28 cellular contexts compared by ENCODE assay signal in the genomic region with DNA sequence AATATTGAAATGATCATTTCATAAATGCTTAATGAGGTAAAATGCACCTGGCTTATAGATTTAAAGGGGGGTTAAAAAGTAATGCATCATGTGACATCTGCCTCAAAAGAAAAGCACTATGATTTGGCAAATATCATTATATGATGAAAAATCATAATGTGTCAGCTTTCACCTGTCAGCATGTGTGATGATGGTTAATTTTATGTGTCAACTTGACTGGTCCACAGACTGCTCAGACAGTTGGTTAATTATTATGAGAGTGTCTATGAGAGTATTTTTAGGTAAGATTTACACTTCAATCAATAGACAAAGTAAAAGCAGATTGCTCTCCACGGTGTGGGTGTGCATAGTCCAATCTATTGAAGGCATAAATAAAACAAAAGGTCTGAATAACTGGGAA.
"Had no signal": no experiment of that assay in that cellular context is flagged by ENCODE, and none has a peak within 500 bp of the region (broad histone marks: within the 10 kb centered on the region; RNA-seq: fewer than 3 reads in every experiment).

No MANE protein-coding gene starts in this region.

- H3K4me1 ChIP-seq: stomach, suprapubic skin, testis, thyroid gland, tibial artery, tibial nerve, transverse colon, upper lobe of left lung, upper lobe of right lung, uterus, vagina had no signal

- H3K4me3 ChIP-seq: stomach, suprapubic skin, testis, thoracic aorta, thyroid gland, tibial artery, tibial nerve, transverse colon, upper lobe of left lung, upper lobe of right lung, uterus, vagina had no signal

- H3K36me3 Mint-ChIP-seq: stimulated activated effector memory CD8-positive, alpha-beta T cell treated with anti-CD3 and anti-CD28 coated beads, Interleukin-12 subunit alpha, Interleukin-12 subunit beta, amount 100 ng/mL, for 72 hours; stimulated activated memory B cell treated with anti-CD40 and anti-IgM and Interleukin-4, amounts not matched to agents 10 μg/mL and 1 μg/mL and 100 μg/mL, for 72 hours; stimulated activated naive B cell treated with anti-CD40 and anti-IgM and Interleukin-4, amounts not matched to agents 10 μg/mL and 1 μg/mL and 100 μg/mL, for 72 hours; type B pancreatic cell had no signal

- H3K27ac ChIP-seq: stomach, suprapubic skin, testis, thoracic aorta, thyroid gland, tibial artery, tibial nerve, transverse colon, upper lobe of left lung, upper lobe of right lung, uterus, vagina had no signal

- H3K27ac Mint-ChIP-seq: stimulated activated effector memory CD8-positive, alpha-beta T cell treated with anti-CD3 and anti-CD28 coated beads, Interleukin-12 subunit alpha, Interleukin-12 subunit beta, amount 100 ng/mL, for 72 hours; stimulated activated memory B cell treated with anti-CD40 and anti-IgM and Interleukin-4, amounts not matched to agents 10 μg/mL and 1 μg/mL and 100 μg/mL, for 72 hours; stimulated activated naive B cell treated with anti-CD40 and anti-IgM and Interleukin-4, amounts not matched to agents 10 μg/mL and 1 μg/mL and 100 μg/mL, for 72 hours; stimulated activated naive CD8-positive, alpha-beta T cell treated with anti-CD3 and anti-CD28 coated beads, Interleukin-15, amount 100 ng/mL, for 72 hours; stimulated activated naive CD8-positive, alpha-beta T cell treated with anti-CD3 and anti-CD28 coated beads, Interleukin-15, Interleukin-2, amounts not matched to agents 100 ng/mL and 50 ng/mL, for 24 hours; type B pancreatic cell had no signal

- H3K9me3 ChIP-seq: stomach, suprapubic skin, testis, thoracic aorta, thyroid gland, tibial artery, tibial nerve, transverse colon, upper lobe of left lung, upper lobe of right lung, uterus, vagina had no signal

- H3K27me3 ChIP-seq: stomach, suprapubic skin, testis, thyroid gland, tibial artery, tibial nerve, transverse colon, upper lobe of left lung, upper lobe of right lung, uterus, vagina had no signal

- H3K4me1 Mint-ChIP-seq: stimulated activated effector memory CD8-positive, alpha-beta T cell treated with anti-CD3 and anti-CD28 coated beads, Interleukin-12 subunit alpha, Interleukin-12 subunit beta, amount 100 ng/mL, for 72 hours; stimulated activated memory B cell treated with anti-CD40 and anti-IgM and Interleukin-4, amounts not matched to agents 10 μg/mL and 1 μg/mL and 100 μg/mL, for 72 hours; stimulated activated naive B cell treated with anti-CD40 and anti-IgM and Interleukin-4, amounts not matched to agents 10 μg/mL and 1 μg/mL and 100 μg/mL, for 72 hours; stimulated activated naive CD8-positive, alpha-beta T cell treated with anti-CD3 and anti-CD28 coated beads, Interleukin-15, amount 100 ng/mL, for 72 hours had no signal

- H3K9me3 Mint-ChIP-seq: type B pancreatic cell had no signal

- DNase-seq: stimulated activated CD4-positive, alpha-beta T cell treated with anti-CD3 and anti-CD28 coated beads, Interleukin-2, amount 100 ng/mL, for 48 hours; stimulated activated CD4-positive, alpha-beta T cell treated with anti-CD3 and anti-CD28 coated beads, Interleukin-4, amount 100 ng/mL, for 1 hour; stimulated activated CD4-positive, alpha-beta T cell treated with anti-CD3 and anti-CD28 coated beads, Interleukin-4, amount 100 ng/mL, for 24 hours; stimulated activated CD4-positive, alpha-beta T cell treated with anti-CD3 and anti-CD28 coated beads, Interleukin-4, amount 100 ng/mL, for 4 hours; stimulated activated CD8-positive, alpha-beta memory T cell treated with anti-CD3 and anti-CD28 coated beads, Interleukin-4, amount 100 ng/mL, for 48 hours; stimulated activated naive B cell treated with anti-CD40 and anti-IgM and Interleukin-4, amounts not matched to agents 10 μg/mL and 1 μg/mL and 100 μg/mL, for 72 hours; stimulated activated naive CD4-positive, alpha-beta T cell; stimulated activated naive CD4-positive, alpha-beta T cell treated with Interleukin-2 at 50 U/mL for 16 hours; stimulated activated naive CD8-positive, alpha-beta T cell treated with anti-CD3 and anti-CD28 coated beads, Interleukin-15, amount 100 ng/mL, for 72 hours; stimulated activated naive CD8-positive, alpha-beta T cell treated with anti-CD3 and anti-CD28 coated beads, Interleukin-15, Interleukin-2, amounts not matched to agents 100 U/mL and 50 U/mL, for 24 hours; stomach; substantia nigra; testis; thyroid gland; tibial artery; transverse colon; trophoblast cell; upper lobe of left lung; upper lobe of right lung; uterus had no signal

- H3K4me3 Mint-ChIP-seq: stimulated activated effector memory CD8-positive, alpha-beta T cell treated with anti-CD3 and anti-CD28 coated beads, Interleukin-12 subunit alpha, Interleukin-12 subunit beta, amount 100 ng/mL, for 72 hours; stimulated activated memory B cell treated with anti-CD40 and anti-IgM and Interleukin-4, amounts not matched to agents 10 μg/mL and 1 μg/mL and 100 μg/mL, for 72 hours; stimulated activated naive B cell treated with anti-CD40 and anti-IgM and Interleukin-4, amounts not matched to agents 10 μg/mL and 1 μg/mL and 100 μg/mL, for 72 hours; stimulated activated naive CD8-positive, alpha-beta T cell treated with anti-CD3 and anti-CD28 coated beads, Interleukin-15, amount 100 ng/mL, for 72 hours; stimulated activated naive CD8-positive, alpha-beta T cell treated with anti-CD3 and anti-CD28 coated beads, Interleukin-15, Interleukin-2, amounts not matched to agents 100 ng/mL and 50 ng/mL, for 24 hours; type B pancreatic cell had no signal

- ATAC-seq: stimulated activated effector memory CD8-positive, alpha-beta T cell treated with anti-CD3 and anti-CD28 coated beads, Interleukin-12 subunit alpha, Interleukin-12 subunit beta, amount 100 ng/mL, for 72 hours; stimulated activated memory B cell treated with anti-CD40 and anti-IgM and Interleukin-4, amounts not matched to agents 10 μg/mL and 1 μg/mL and 100 μg/mL, for 72 hours; stimulated activated naive B cell treated with anti-CD40 and anti-IgM and Interleukin-4, amounts not matched to agents 10 μg/mL and 1 μg/mL and 100 μg/mL, for 72 hours; stimulated activated naive CD8-positive, alpha-beta T cell treated with anti-CD3 and anti-CD28 coated beads, Interleukin-15, amount 100 ng/mL, for 72 hours; stimulated activated naive CD8-positive, alpha-beta T cell treated with anti-CD3 and anti-CD28 coated beads, Interleukin-15, Interleukin-2, amounts not matched to agents 100 U/mL and 50 U/mL, for 24 hours; upper lobe of right lung had no signal

- H3K27me3 Mint-ChIP-seq: stimulated activated memory B cell treated with anti-CD40 and anti-IgM and Interleukin-4, amounts not matched to agents 10 μg/mL and 1 μg/mL and 100 μg/mL, for 72 hours; stimulated activated naive B cell treated with anti-CD40 and anti-IgM and Interleukin-4, amounts not matched to agents 10 μg/mL and 1 μg/mL and 100 μg/mL, for 72 hours; stimulated activated naive CD8-positive, alpha-beta T cell treated with anti-CD3 and anti-CD28 coated beads, Interleukin-15, amount 100 ng/mL, for 72 hours; stimulated activated naive CD8-positive, alpha-beta T cell treated with anti-CD3 and anti-CD28 coated beads, Interleukin-15, Interleukin-2, amounts not matched to agents 100 ng/mL and 50 ng/mL, for 24 hours; type B pancreatic cell had no signal

- H3K36me3 ChIP-seq: stomach, suprapubic skin, thoracic aorta, thyroid gland, tibial artery, tibial nerve, transverse colon, upper lobe of left lung, upper lobe of right lung, uterus, vagina had no signal
